Comparison of ENCODE assay signal across 8 cellular contexts in the genomic region with DNA sequence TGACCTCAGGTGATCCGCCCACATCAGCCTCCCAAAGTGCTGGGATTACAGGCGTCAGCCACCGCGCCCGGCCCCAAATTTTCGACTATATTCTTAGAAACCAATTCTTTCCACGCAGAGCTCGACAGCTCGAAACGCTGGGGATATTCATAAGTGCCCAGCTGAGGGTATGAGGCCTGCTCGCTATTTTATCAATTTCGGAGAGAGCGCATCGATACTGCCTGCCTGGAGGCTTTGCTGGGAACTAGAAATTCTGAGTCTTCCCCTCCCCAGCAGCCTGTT. TPM values are rescaled to one million over a fixed set of nuclear protein-coding genes. Genes with fewer than 3 reads are reported as not detected.
DNase-seq lines count a peak whose midpoint lies in the region; ATAC-seq and TF ChIP-seq lines count a peak whose summit lies in the region.

No MANE protein-coding gene starts in this region.

- TF ChIP-seq EP300 in transverse colon (IDR thresholded peaks at IDR 0.05; ENCODE audit: low read depth) = no peak

- WGBS in transverse colon (ENCODE audit: low coverage in 1 of 2), 2 donors = 0% methylated on average over 14 of the region's 14 CpGs; no CpG with 5 or more reads in 1 of the 2 donors

- H3K36me3 Mint-ChIP-seq in memory B cell = peaks cover 3% of the 10 kb centered on the region

- DNase-seq in cardiac muscle cell (ENCODE audit: low read depth in 1 of 2, low spot score in 1 of 2) (no peak), left ventricle myocardium superior (no peak), memory B cell (ENCODE audit: low spot score in 2 of 2) (peak in 1 of 2 donors; percentile 13), transverse colon (no peak), NCI-H146 (lab: John Stamatoyannopoulos, UW) (no peak), NCI-H2171 (lab: John Stamatoyannopoulos, UW) (no peak)

- H3K9me3 ChIP-seq in cardiac muscle cell (ENCODE audit: low read depth) = no peaks in the 10 kb centered on the region
- no peaks in the 10 kb centered on the region for H3K9me3 ChIP-seq in transverse colon

- H3K4me3 Mint-ChIP-seq in memory B cell = peak overlapping the region; percentile 96

- ATAC-seq in left ventricle myocardium superior = no peak
- ATAC-seq in memory B cell (ENCODE audit: low read depth) = no peak
- no peak for ATAC-seq in HG02678 (IDR thresholded peaks at IDR 0.05; ENCODE audit: unreplicated experiment)

- TF ChIP-seq POLR2A in transverse colon (IDR thresholded peaks at IDR 0.05) = no peak

- peak overlapping the region; percentile 72 for H3K4me3 ChIP-seq in cardiac muscle cell
- H3K4me3 ChIP-seq in transverse colon = peak overlapping the region; percentile 64 to 84 (median 75)

- H3K27me3 ChIP-seq in cardiac muscle cell (no peaks in the 10 kb centered on the region), transverse colon (no peaks in the 10 kb centered on the region)

- H3K4me1 ChIP-seq in cardiac muscle cell (ENCODE audit: low read depth) = peaks cover 17% of the 10 kb centered on the region
- peaks cover 11 to 63% (median 33%) of the 10 kb centered on the region in 4 donors for H3K4me1 ChIP-seq in transverse colon

- H3K9me3 Mint-ChIP-seq in memory B cell = no peaks in the 10 kb centered on the region

- H3K27ac Mint-ChIP-seq in memory B cell = peak overlapping the region; percentile 95

- intact Hi-C loops in left ventricle myocardium superior (cut with micrococcal nuclease) = no loop called here
- intact Hi-C loops in transverse colon (cut with DNase I; ENCODE audit: low total_unique reads) = no loop called here

- no peaks in the 10 kb centered on the region for H3K36me3 ChIP-seq in cardiac muscle cell
- H3K36me3 ChIP-seq in transverse colon = no peaks in the 10 kb centered on the region

- peaks cover 33% of the 10 kb centered on the region for H3K4me1 Mint-ChIP-seq in memory B cell

- TF ChIP-seq CTCF in cardiac muscle cell (IDR thresholded peaks at IDR 0.05; ENCODE audit: low read depth, low read length) (no peak), transverse colon (IDR thresholded peaks at IDR 0.05) (no peak)

- in situ Hi-C loops in transverse colon (cut with MboI; ENCODE audit: low pct_ligation_motif_present in 1 of 4, low pct_unique_long_range_greater_than_20kb in 1 of 4, low sequenced_read_pairs in 3 of 4) = no loop called here

- H3K27me3 Mint-ChIP-seq in memory B cell = no peaks in the 10 kb centered on the region

- H3K27ac ChIP-seq in cardiac muscle cell = peak overlapping the region; percentile 88
- peak overlapping the region; percentile 53 for H3K27ac ChIP-seq in angular gyrus (ENCODE audit: low read depth, low read length)
- H3K27ac ChIP-seq in transverse colon = peak overlapping the region; percentile 95 to 98 (median 97)

RNA-seq across cellular contexts. Expression of a gene that starts 0.4 kb away (rescaled TPM):
- total RNA-seq in cardiac muscle cell = 9.3 and 12.0 TPM in 2 replicates
- 17.7 and 22.9 TPM in 2 replicates for polyA plus RNA-seq in cardiac muscle cell
- total RNA-seq in left ventricle myocardium superior = 10.4 TPM
- total RNA-seq in transverse colon = 10 to 100 TPM; 14.5 to 33.7 (median 20.0) TPM

RNA-seq across cellular contexts. Expression of a gene that starts 0.6 kb away (rescaled TPM):
- total RNA-seq in cardiac muscle cell (73.9 and 91.3 TPM in 2 replicates), left ventricle myocardium superior (55.9 TPM), transverse colon (100 to 1,000 TPM; 136 to 547 (median 339) TPM)
- 62.6 and 65.0 TPM in 2 replicates for polyA plus RNA-seq in cardiac muscle cell
